ENCODE assay signal across 26 cellular contexts in genomic region chr14:63459738-63460137, GRCh38.
"Had no signal": no experiment of that assay in that cellular context is flagged by ENCODE, and none has a peak within 500 bp of the region (broad histone marks: within the 10 kb centered on the region; RNA-seq: fewer than 3 reads in every experiment).

No MANE protein-coding gene starts in this region.

- H3K9me3 Mint-ChIP-seq: activated CD4-positive, alpha-beta memory T cell treated with anti-CD3 and anti-CD28 coated beads, Interleukin-2, amount 10 ng/mL, durations not matched to agents 7 days and 5 days; activated CD4-positive, alpha-beta T cell treated with anti-CD3 and anti-CD28 coated beads, Interleukin-2, amount 10 ng/mL, durations not matched to agents 7 days and 5 days; activated naive CD4-positive, alpha-beta T cell treated with anti-CD3 and anti-CD28 coated beads, Interleukin-2, amount 10 ng/mL, durations not matched to agents 7 days and 5 days; activated naive CD8-positive, alpha-beta T cell treated with anti-CD3 and anti-CD28 coated beads for 36 hours; activated T-helper 17 cell treated with anti-CD3 and anti-CD28 coated beads, Interleukin-2, amount 50 U/mL, for 72 hours; T-cell had no signal

- H3K9me3 ChIP-seq: breast epithelium had no signal

- H3K36me3 ChIP-seq: breast epithelium had no signal

- H3K4me1 ChIP-seq: breast epithelium had no signal

- DNase-seq: activated CD4-positive, alpha-beta memory T cell treated with anti-CD3 and anti-CD28 coated beads, Interleukin-2, amount 10 ng/mL, durations not matched to agents 7 days and 5 days; activated CD4-positive, alpha-beta T cell treated with anti-CD3 and anti-CD28 coated beads, Interleukin-2, amount 10 ng/mL, durations not matched to agents 7 days and 5 days; activated CD4-positive, CD25-positive, alpha-beta regulatory T cell; activated gamma-delta T cell treated with Interleukin-2 at 50 U/mL for 16 hours; activated naive CD4-positive, alpha-beta T cell treated with anti-CD3 and anti-CD28 coated beads, Interleukin-2, amount 10 ng/mL, durations not matched to agents 7 days and 5 days; activated naive CD8-positive, alpha-beta T cell treated with anti-CD3 and anti-CD28 coated beads for 36 hours; activated T-cell treated with anti-CD3 and anti-CD28 coated beads for 4 hours; activated T-cell treated with anti-CD3 and anti-CD28 coated beads, Interleukin-2, amount 50 U/mL, for 48 hours; caudate nucleus; Kasumi-1; KBM-7; NCI-H1092; NCI-H1417; NCI-H1694; NCI-H2029; NCI-H2107; NCI-H345; NCI-H510A; NCI-H526 treated with DMSO at 0.1 percent for 48 hours; PC-3; SIG-M5; T-cell; T-helper 2 cell; T1000 had no signal

- H3K27me3 Mint-ChIP-seq: activated CD4-positive, alpha-beta memory T cell treated with anti-CD3 and anti-CD28 coated beads, Interleukin-2, amount 10 ng/mL, durations not matched to agents 7 days and 5 days; activated CD4-positive, alpha-beta T cell treated with anti-CD3 and anti-CD28 coated beads, Interleukin-2, amount 10 ng/mL, durations not matched to agents 7 days and 5 days; activated naive CD4-positive, alpha-beta T cell treated with anti-CD3 and anti-CD28 coated beads, Interleukin-2, amount 10 ng/mL, durations not matched to agents 7 days and 5 days; activated naive CD8-positive, alpha-beta T cell treated with anti-CD3 and anti-CD28 coated beads for 36 hours; activated T-helper 17 cell treated with anti-CD3 and anti-CD28 coated beads, Interleukin-2, amount 50 U/mL, for 72 hours; T-cell had no signal

- H3K27ac Mint-ChIP-seq: activated CD4-positive, alpha-beta memory T cell treated with anti-CD3 and anti-CD28 coated beads, Interleukin-2, amount 10 ng/mL, durations not matched to agents 7 days and 5 days; activated CD4-positive, alpha-beta T cell treated with anti-CD3 and anti-CD28 coated beads, Interleukin-2, amount 10 ng/mL, durations not matched to agents 7 days and 5 days; activated naive CD4-positive, alpha-beta T cell treated with anti-CD3 and anti-CD28 coated beads, Interleukin-2, amount 10 ng/mL, durations not matched to agents 7 days and 5 days; activated naive CD8-positive, alpha-beta T cell treated with anti-CD3 and anti-CD28 coated beads for 36 hours; activated T-helper 17 cell treated with anti-CD3 and anti-CD28 coated beads, Interleukin-2, amount 50 U/mL, for 72 hours; T-cell had no signal

- H3K4me1 Mint-ChIP-seq: activated naive CD4-positive, alpha-beta T cell treated with anti-CD3 and anti-CD28 coated beads, Interleukin-2, amount 10 ng/mL, durations not matched to agents 7 days and 5 days had no signal

- H3K4me3 ChIP-seq: breast epithelium had no signal

- H3K4me3 Mint-ChIP-seq: activated CD4-positive, alpha-beta memory T cell treated with anti-CD3 and anti-CD28 coated beads, Interleukin-2, amount 10 ng/mL, durations not matched to agents 7 days and 5 days; activated CD4-positive, alpha-beta T cell treated with anti-CD3 and anti-CD28 coated beads, Interleukin-2, amount 10 ng/mL, durations not matched to agents 7 days and 5 days; activated naive CD4-positive, alpha-beta T cell treated with anti-CD3 and anti-CD28 coated beads, Interleukin-2, amount 10 ng/mL, durations not matched to agents 7 days and 5 days; activated naive CD8-positive, alpha-beta T cell treated with anti-CD3 and anti-CD28 coated beads for 36 hours; activated T-helper 17 cell treated with anti-CD3 and anti-CD28 coated beads, Interleukin-2, amount 50 U/mL, for 72 hours; T-cell had no signal

- H3K27ac ChIP-seq: breast epithelium had no signal

- H3K27me3 ChIP-seq: breast epithelium had no signal

- ATAC-seq: activated T-helper 17 cell treated with anti-CD3 and anti-CD28 coated beads, Interleukin-2, amount 50 U/mL, for 72 hours; PC-3; T-cell had no signal
